ENCODE assay signal across 13 cellular contexts in the genomic region with DNA sequence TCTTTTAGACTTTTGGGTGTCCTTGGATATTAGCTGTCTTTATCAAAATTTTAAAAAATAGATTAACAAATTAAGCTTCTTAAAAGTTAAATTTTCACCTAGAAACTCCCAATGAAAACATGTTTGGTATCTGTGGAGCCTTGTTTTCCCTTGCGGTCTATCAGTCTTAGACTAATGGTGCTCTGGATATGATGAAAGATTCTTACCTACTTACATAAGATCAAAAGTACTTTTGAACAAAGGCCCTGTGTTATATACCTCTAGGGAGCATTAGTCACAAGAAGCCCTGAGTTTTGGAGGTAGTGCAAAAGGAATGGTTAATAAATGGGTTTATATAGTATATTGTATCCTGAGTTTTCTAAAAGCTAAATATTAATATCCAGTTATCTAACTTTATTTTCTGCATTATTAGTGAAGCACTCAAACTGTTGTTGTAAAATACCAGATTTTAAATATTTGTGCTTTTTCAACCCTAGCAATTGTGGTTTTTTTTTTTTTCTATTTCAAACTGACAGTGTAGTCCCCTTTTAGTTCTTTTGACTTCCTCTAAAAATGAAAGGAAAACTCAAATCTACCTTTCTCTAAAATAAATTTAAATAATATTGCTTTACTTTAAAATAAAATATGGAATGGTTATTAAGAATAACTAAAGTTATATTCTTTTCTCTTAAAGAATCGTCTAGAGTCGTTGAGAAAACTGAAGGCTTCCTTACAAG. TPM values are rescaled to one million over a fixed set of nuclear protein-coding genes. Genes with fewer than 3 reads are reported as not detected.
DNase-seq lines count a peak whose midpoint lies in the region; ATAC-seq, FAIRE-seq and TF ChIP-seq lines count a peak whose summit lies in the region.
"Had no signal": no experiment of that assay in that cellular context is flagged by ENCODE, and none has a peak within 500 bp of the region (broad histone marks: within the 10 kb centered on the region; RNA-seq: fewer than 3 reads in every experiment).

No MANE protein-coding gene starts in this region.

- 75 to 93% (median 87%) methylated on average over 3 of the region's 3 CpGs for WGBS in small intestine, 3 donors

- no peaks in the 10 kb centered on the region for H3K27me3 ChIP-seq in PC-9 (ENCODE audit: insufficient read depth, low read depth)
- no peaks in the 10 kb centered on the region for H3K27me3 ChIP-seq in effector memory CD4-positive, alpha-beta T cell (replicated peaks; ENCODE audit: control insufficient read depth, insufficient read depth, low read length, poor library complexity, severe bottlenecking)
- H3K27me3 ChIP-seq in small intestine (ENCODE audit: control insufficient read depth in 2 of 2, insufficient read depth in 2 of 2, low read length in 2 of 2) = no peaks in the 10 kb centered on the region

- H3K9me3 ChIP-seq in PC-9 (ENCODE audit: insufficient read depth, low read depth) (no peaks in the 10 kb centered on the region), small intestine (ENCODE audit: control insufficient read depth, low read depth) (no peaks in the 10 kb centered on the region)
- H3K9me3 ChIP-seq in effector memory CD4-positive, alpha-beta T cell (ENCODE audit: control insufficient read depth, low read length) = no peaks in the 10 kb centered on the region

- H3K9me3 Mint-ChIP-seq in nephron progenitor cell = no peaks in the 10 kb centered on the region
- H3K9me3 Mint-ChIP-seq: H9 had no signal

- H3K27me3 Mint-ChIP-seq in nephron progenitor cell (ENCODE audit: low read depth, poor library complexity) = no peaks in the 10 kb centered on the region

- peak; percentile 6 for DNase-seq in NCI-H2171 treated with DMSO at 0.1 percent for 48 hours (lab: John Stamatoyannopoulos, UW)
- no peak for DNase-seq in NCI-H2171 (lab: John Stamatoyannopoulos, UW)
- DNase-seq in PC-9 = peak in 1 of 2 experiments; percentile 73
- DNase-seq in effector memory CD4-positive, alpha-beta T cell = no peak
- no peak for DNase-seq in small intestine
- DNase-seq in epidermal melanocyte (ENCODE audit: insufficient read length, low spot score) = no peak
- DNase-seq in nephron progenitor cell = no peak
- DNase-seq: H9, NCI-H187 treated with DMSO at 0.1 percent for 48 hours, SHP77 treated with DMSO at 0.1 percent for 48 hours had no signal

- peaks cover 48% of the 10 kb centered on the region for H3K4me1 ChIP-seq in PC-9 (replicated peaks; ENCODE audit: insufficient read depth)
- peaks cover 6% of the 10 kb centered on the region for H3K4me1 ChIP-seq in effector memory CD4-positive, alpha-beta T cell (ENCODE audit: control insufficient read depth, insufficient read depth, low read length, poor library complexity, severe bottlenecking)
- H3K4me1 ChIP-seq in small intestine (ENCODE audit: control insufficient read depth in 2 of 2, insufficient read depth in 1 of 2, low read depth in 1 of 2, low read length in 1 of 2) = no peaks in the 10 kb centered on the region

- peaks cover 19% of the 10 kb centered on the region for H3F3A ChIP-seq in PC-9 (ENCODE audit: insufficient read depth, low read depth)

- H3K4me2 ChIP-seq in PC-9 = peak overlapping the region; percentile 41

- H3K36me3 ChIP-seq in PC-9 (ENCODE audit: low read depth) = peaks cover 45% of the 10 kb centered on the region
- no peaks in the 10 kb centered on the region for H3K36me3 ChIP-seq in effector memory CD4-positive, alpha-beta T cell (ENCODE audit: control insufficient read depth, insufficient read depth, low read length)
- H3K36me3 ChIP-seq in small intestine (ENCODE audit: control insufficient read depth in 2 of 2, insufficient read depth in 2 of 2, low read length in 2 of 2) = no peaks in the 10 kb centered on the region

- H3K79me2 ChIP-seq in PC-9 (ENCODE audit: low read depth) = no peaks in the 10 kb centered on the region

- POLR2A ChIA-PET in PC-9 (lab: Charles Lee; ENCODE audit: unreplicated experiment) = interaction anchor here (0.6 kb wide), 1 partner anchor 656 kb away, joined by 6 read pairs; no protein-coding TSS in a partner anchor

- H3K4me3 ChIP-seq in PC-9 (no peak overlapping the region), small intestine (ENCODE audit: low read depth in 1 of 2, low read length in 2 of 2) (no peak overlapping the region)
- peak overlapping the region; percentile 4 for H3K4me3 ChIP-seq in effector memory CD4-positive, alpha-beta T cell (ENCODE audit: insufficient read depth, low read depth, low read length, poor library complexity, severe bottlenecking)

- no peaks in the 10 kb centered on the region for H4K20me1 ChIP-seq in PC-9 (ENCODE audit: insufficient read depth)

- H3K27ac ChIP-seq in PC-9 = peak overlapping the region; percentile 91
- peak overlapping the region; percentile 50 for H3K27ac ChIP-seq in effector memory CD4-positive, alpha-beta T cell (ENCODE audit: insufficient read depth, low read length, poor library complexity, severe bottlenecking)
- peak overlapping the region in 1 of 2 donors; percentile 67 for H3K27ac ChIP-seq in small intestine (ENCODE audit: low read depth in 1 of 2, low read length in 1 of 2)
- H3K27ac ChIP-seq: 22Rv1 had no signal

- intact Hi-C loops in PC-9 (cut with micrococcal nuclease; ENCODE audit: unreplicated experiment) = no loop called here

- BruUV-seq in PC-9 (replicated peaks; lab: Mats Ljungman, UMichigan) = no TSS peak

- ATAC-seq in HG02870 (IDR thresholded peaks at IDR 0.05; ENCODE audit: unreplicated experiment) = no peak

- H3K9me2 ChIP-seq in PC-9 (ENCODE audit: insufficient read depth) = no peaks in the 10 kb centered on the region

- peaks cover 68% of the 10 kb centered on the region for H3K36me3 Mint-ChIP-seq in nephron progenitor cell (ENCODE audit: low read depth)

- H2AFZ ChIP-seq in PC-9 = 0 out of 2 replicates have a peak overlapping the region, but pooled peaks have one; percentile 22

- FAIRE-seq in small intestine (lab: Jason Lieb, UNC) = peak; percentile 85
- FAIRE-seq: G401.6 had no signal

- H3K27ac Mint-ChIP-seq in nephron progenitor cell = no peak overlapping the region

- CTCF ChIA-PET in PC-9 (lab: Charles Lee) = no interaction called here

- TF ChIP-seq CTCF in PC-9 (conservative IDR thresholded peaks at IDR 0.05) = no peak
- no peak for TF ChIP-seq CTCF in nephron progenitor cell (IDR thresholded peaks at IDR 0.05)

- no peak overlapping the region for H3K4me3 Mint-ChIP-seq in nephron progenitor cell
- H3K4me3 Mint-ChIP-seq: H9 had no signal

- no peaks in the 10 kb centered on the region for H3K4me1 Mint-ChIP-seq in nephron progenitor cell

RNA-seq across cellular contexts. Expression of a gene that starts 18.1 kb away (rescaled TPM):
- total RNA-seq in PC-9 (2021) = 71.7 and 89.2 TPM in 2 replicates
- 10 to 100 TPM in 1 of 3 donors, under 1 TPM in 2; 0.81 to 16.0 (median 0.89) TPM for polyA plus RNA-seq in small intestine

RNA-seq across cellular contexts. Expression of a gene that starts 18.2 kb away (rescaled TPM):
- total RNA-seq in PC-9 (2021) = 21.8 and 23.9 TPM in 2 replicates
- 1 to 10 TPM; 5.1 to 8.6 (median 6.7) TPM for polyA plus RNA-seq in small intestine
